1 cellular context compared by ENCODE assay signal in genomic region chr10:93378039-93378438, GRCh38.
TF ChIP-seq lines count a peak whose summit lies in the region.

No MANE protein-coding gene starts in this region.

TF ChIP-seq in HCT116, 20 proteins besides CTCF, POLR2A, EP300 and RAD21 (continued from another document):
- TF ChIP-seq EGR1 (IDR thresholded peaks at IDR 0.05; ENCODE audit: low read depth): no peak
- no peak for TF ChIP-seq ATF3 (IDR thresholded peaks at IDR 0.05)
- no peak for TF ChIP-seq ZBTB33 (IDR thresholded peaks at IDR 0.05; ENCODE audit: extremely low read depth, insufficient replicate concordance, low read length)
- no peak for TF ChIP-seq ZFX (IDR thresholded peaks at IDR 0.05)
- TF ChIP-seq SP1 (IDR thresholded peaks at IDR 0.05; ENCODE audit: low read depth): no peak
